ENCODE assay signal across 23 cellular contexts in the genomic region with DNA sequence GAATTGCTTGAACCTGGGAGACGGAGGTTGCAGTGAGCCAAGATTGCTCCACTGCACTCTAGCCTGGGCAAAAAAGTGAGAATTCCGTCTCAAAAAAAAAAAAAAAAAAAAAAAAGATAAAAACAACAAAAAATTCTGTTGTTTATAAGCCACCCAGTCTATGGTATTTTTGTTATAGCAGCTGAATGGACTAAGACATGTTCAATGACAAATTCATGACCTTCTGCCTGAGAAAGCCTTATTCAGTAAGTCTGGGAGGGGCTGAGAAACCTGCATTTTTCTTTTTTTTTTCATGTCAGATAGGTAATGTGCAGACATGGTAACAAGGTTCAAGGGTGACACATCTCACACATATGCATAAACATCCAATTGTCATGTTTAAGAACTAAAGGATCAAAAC.
"Had no signal": no experiment of that assay in that cellular context is flagged by ENCODE, and none has a peak within 500 bp of the region (broad histone marks: within the 10 kb centered on the region; RNA-seq: fewer than 3 reads in every experiment).

No MANE protein-coding gene starts in this region.

- H3K9me3 ChIP-seq: heart left ventricle, left ventricle myocardium inferior, pancreas, right atrium auricular region, spleen, suprapubic skin, thoracic aorta, tibial artery, upper lobe of right lung had no signal

- H3K4me3 ChIP-seq: heart left ventricle, left ventricle myocardium inferior, lung, pancreas, right atrium auricular region, spleen, suprapubic skin, thoracic aorta, tibial artery, upper lobe of right lung had no signal

- H3K36me3 Mint-ChIP-seq: naive B cell; stimulated activated effector memory CD8-positive, alpha-beta T cell treated with anti-CD3 and anti-CD28 coated beads, Interleukin-12 subunit alpha, Interleukin-12 subunit beta, amount 100 ng/mL, for 72 hours had no signal

- H3K4me1 Mint-ChIP-seq: natural killer cell; stimulated activated effector memory CD8-positive, alpha-beta T cell treated with anti-CD3 and anti-CD28 coated beads, Interleukin-12 subunit alpha, Interleukin-12 subunit beta, amount 100 ng/mL, for 72 hours had no signal

- H3K27ac Mint-ChIP-seq: mesothelial cell of epicardium; naive B cell; natural killer cell; stimulated activated effector memory CD8-positive, alpha-beta T cell treated with anti-CD3 and anti-CD28 coated beads, Interleukin-12 subunit alpha, Interleukin-12 subunit beta, amount 100 ng/mL, for 72 hours; stimulated activated naive CD8-positive, alpha-beta T cell treated with anti-CD3 and anti-CD28 coated beads, Interleukin-15, Interleukin-2, amounts not matched to agents 100 ng/mL and 50 ng/mL, for 24 hours had no signal

- H3K27me3 Mint-ChIP-seq: naive B cell; stimulated activated naive CD8-positive, alpha-beta T cell treated with anti-CD3 and anti-CD28 coated beads, Interleukin-15, Interleukin-2, amounts not matched to agents 100 ng/mL and 50 ng/mL, for 24 hours had no signal

- H3K4me3 Mint-ChIP-seq: mesothelial cell of epicardium; naive B cell; natural killer cell; stimulated activated effector memory CD8-positive, alpha-beta T cell treated with anti-CD3 and anti-CD28 coated beads, Interleukin-12 subunit alpha, Interleukin-12 subunit beta, amount 100 ng/mL, for 72 hours; stimulated activated naive CD8-positive, alpha-beta T cell treated with anti-CD3 and anti-CD28 coated beads, Interleukin-15, Interleukin-2, amounts not matched to agents 100 ng/mL and 50 ng/mL, for 24 hours had no signal

- H3K27ac ChIP-seq: pancreas, spleen, thoracic aorta, tibial artery, upper lobe of right lung had no signal

- H3K27me3 ChIP-seq: heart left ventricle, pancreas, right atrium auricular region, spleen, suprapubic skin, tibial artery, upper lobe of right lung had no signal

- DNase-seq: heart left ventricle; islet precursor cell; left ventricle myocardium inferior; mesendoderm; naive B cell; natural killer cell; nucleus accumbens; pancreas; posterior cingulate gyrus; small intestine; spleen; stimulated activated CD4-positive, alpha-beta T cell treated with anti-CD3 and anti-CD28 coated beads, Interleukin-4, amount 100 ng/mL, for 24 hours; stimulated activated naive CD4-positive, alpha-beta T cell; tibial artery; trophoblast cell; upper lobe of right lung had no signal

- H3K4me1 ChIP-seq: pancreas, right atrium auricular region had no signal

- H3K9me3 Mint-ChIP-seq: mesothelial cell of epicardium; naive B cell; natural killer cell; stimulated activated effector memory CD8-positive, alpha-beta T cell treated with anti-CD3 and anti-CD28 coated beads, Interleukin-12 subunit alpha, Interleukin-12 subunit beta, amount 100 ng/mL, for 72 hours; stimulated activated naive CD8-positive, alpha-beta T cell treated with anti-CD3 and anti-CD28 coated beads, Interleukin-15, Interleukin-2, amounts not matched to agents 100 ng/mL and 50 ng/mL, for 24 hours had no signal

- H3K36me3 ChIP-seq: heart left ventricle, left ventricle myocardium inferior, pancreas, right atrium auricular region, spleen, suprapubic skin, thoracic aorta, tibial artery, upper lobe of right lung had no signal
